17 cellular contexts compared by ENCODE assay signal in genomic region chr10:132596742-132597279, GRCh38. TPM values are rescaled to one million over a fixed set of nuclear protein-coding genes. Genes with fewer than 3 reads are reported as not detected.
DNase-seq lines count a peak whose midpoint lies in the region; ATAC-seq, FAIRE-seq and TF ChIP-seq lines count a peak whose summit lies in the region.
"Had no signal": no experiment of that assay in that cellular context is flagged by ENCODE, and none has a peak within 500 bp of the region (broad histone marks: within the 10 kb centered on the region; RNA-seq: fewer than 3 reads in every experiment).

No MANE protein-coding gene starts in this region.

- H3K4me2 ChIP-seq in GM12878 (ENCODE audit: control insufficient read depth, insufficient read depth) (no peak overlapping the region), mesenchymal stem cell (ENCODE audit: low read length, poor library complexity, severe bottlenecking) (no peak overlapping the region)

- no peak overlapping the region for H2BK12ac ChIP-seq in mesenchymal stem cell (ENCODE audit: low read length in 2 of 2)

- H2AK5ac ChIP-seq in mesenchymal stem cell (ENCODE audit: low read length, severe bottlenecking), result no peak overlapping the region

- no peak overlapping the region for H4K8ac ChIP-seq in mesenchymal stem cell (ENCODE audit: low read length)

- POLR2A ChIA-PET in GM12878 (lab: Charles Lee), result interaction anchor here (0.7 kb wide), 2 partner anchors 25 to 58 kb away, joined by 3 to 4 read pairs; no protein-coding TSS in a partner anchor
- POLR2A ChIA-PET in RWPE1 (lab: Yijun Ruan, JAX; ENCODE audit: low non-redundant PET), result no interaction called here

- H4K91ac ChIP-seq in mesenchymal stem cell (ENCODE audit: low read length), result peak overlapping the region; percentile 12

- H3K27ac ChIP-seq in GM12878 (ENCODE audit: control insufficient read depth, insufficient read depth) (no peak overlapping the region), mesenchymal stem cell (ENCODE audit: low read length, poor library complexity, severe bottlenecking) (no peak overlapping the region), spleen (no peak overlapping the region), RWPE1 (no peak overlapping the region)

- TF ChIP-seq EP300 in GM12878 (IDR thresholded peaks at IDR 0.05; ENCODE audit: borderline replicate concordance in 1 of 2, control insufficient read depth in 1 of 2, low read depth in 2 of 2, low read length in 2 of 2), result no peak

- peaks cover 42% of the 10 kb centered on the region for H3K79me1 ChIP-seq in mesenchymal stem cell (replicated peaks; ENCODE audit: low read length, poor library complexity, severe bottlenecking)

- intact Hi-C loops in GM12878 (cut with micrococcal nuclease; ENCODE audit: unreplicated experiment) (no loop called here), spleen (cut with DNase I; ENCODE audit: low total_unique reads) (no loop called here)

- no peak overlapping the region for H3K4me3 ChIP-seq in GM12878
- no peak overlapping the region for H3K4me3 ChIP-seq in mesenchymal stem cell (ENCODE audit: insufficient read depth in 1 of 2, low read depth in 1 of 2, low read length in 2 of 2)
- H3K4me3 ChIP-seq in spleen, result no peak overlapping the region
- H3K4me3 ChIP-seq: MG63 had no signal

- ATAC-seq in GM12878, result no peak

- TF ChIP-seq POLR2A in GM12891 (IDR thresholded peaks at IDR 0.05; ENCODE audit: low read depth, low read length) (no peak), GM12878 (IDR thresholded peaks at IDR 0.05; ENCODE audit: low read depth, low read length) (no peak), spleen (IDR thresholded peaks at IDR 0.05) (no peak)

- H3K9me3 ChIP-seq in GM12878 (replicated peaks; ENCODE audit: control insufficient read depth, insufficient read depth, low read length), result peaks cover 11% of the 10 kb centered on the region; the same call in 2 of the 3 replicates
- H3K9me3 ChIP-seq in mesenchymal stem cell (ENCODE audit: control insufficient read depth, low read length), result peaks cover 12% of the 10 kb centered on the region
- peaks cover 0 to 26% (median 22%) of the 10 kb centered on the region in 8 donors for H3K9me3 ChIP-seq in spleen

- H2BK120ac ChIP-seq in mesenchymal stem cell (ENCODE audit: low read depth, low read length), result no peak overlapping the region

- BruUV-seq in GM12878 (replicated peaks; lab: Mats Ljungman, UMichigan), result no TSS peak

- CTCF ChIA-PET in GM12878 (lab: Yijun Ruan, JAX), result no interaction called here
- CTCF ChIA-PET in RWPE1 (lab: Yijun Ruan, JAX), result no interaction called here

- RAD21 ChIA-PET in GM12878 (lab: Charles Lee; ENCODE audit: unreplicated experiment), result interaction anchor here (1.2 to 1.4 kb wide), 2 partner anchors 25 to 138 kb away, joined by 4 to 5 read pairs; no protein-coding TSS in a partner anchor

- TF ChIP-seq CTCF in GM12878 (IDR thresholded peaks at IDR 0.05 in 2 of 3, conservative IDR thresholded peaks at IDR 0.05 in 1 of 3; ENCODE audit: control insufficient read depth in 2 of 3, extremely low read depth in 1 of 3, insufficient read depth in 1 of 3, low read depth in 3 of 3, low read length in 3 of 3), result no peak
- TF ChIP-seq CTCF in spleen (IDR thresholded peaks at IDR 0.05 in 8 of 11, conservative IDR thresholded peaks at IDR 0.05 in 3 of 11), result no peak
- TF ChIP-seq CTCF in RWPE1 (conservative IDR thresholded peaks at IDR 0.05; ENCODE audit: low read depth), result no peak

- no peaks in the 10 kb centered on the region for H3K36me3 ChIP-seq in GM12878 (ENCODE audit: control insufficient read depth in 2 of 2, insufficient read depth in 2 of 2, low read length in 1 of 2)
- peaks cover 0 to 4% of the 10 kb centered on the region in 2 experiments for H3K36me3 ChIP-seq in mesenchymal stem cell (ENCODE audit: control insufficient read depth in 1 of 2, insufficient read depth in 2 of 2, low read depth in 1 of 2, low read length in 2 of 2)
- peaks cover 0 to 7% (median 0%) of the 10 kb centered on the region in 6 donors for H3K36me3 ChIP-seq in spleen
- H3K36me3 ChIP-seq: MG63 had no signal

- H4K20me1 ChIP-seq in GM12878 (ENCODE audit: control insufficient read depth, insufficient read depth), result no peaks in the 10 kb centered on the region

- H2BK5ac ChIP-seq in mesenchymal stem cell (ENCODE audit: low read depth, low read length, poor library complexity, severe bottlenecking), result no peak overlapping the region

- no peak overlapping the region for H2BK15ac ChIP-seq in mesenchymal stem cell (ENCODE audit: low read depth, poor library complexity, severe bottlenecking)

- peak; percentile 68 for FAIRE-seq in GM12891 (lab: Jason Lieb, UNC)
- no peak for FAIRE-seq in GM12878 (lab: Jason Lieb, UNC)
- FAIRE-seq: G401.6, GM19239 had no signal

- peaks cover 13% of the 10 kb centered on the region for H3K79me2 ChIP-seq in GM12878 (ENCODE audit: control insufficient read depth, insufficient read depth, low read length)

- no peak overlapping the region for H3K4ac ChIP-seq in mesenchymal stem cell (ENCODE audit: low read depth in 1 of 2, low read length in 2 of 2)

- H3K23ac ChIP-seq in mesenchymal stem cell (ENCODE audit: low read length in 2 of 2), result no peak overlapping the region

- TF ChIP-seq RAD21 in GM12878 (IDR thresholded peaks at IDR 0.05; ENCODE audit: insufficient read depth, low read depth, low read length), result no peak

- 83% methylated on average over 19 of the region's 21 CpGs for WGBS in GM12878 (ENCODE audit: insufficient coverage, insufficient replicate concordance, low lambda C conversion rate, missing lambda C conversion rate)
- WGBS in mesenchymal stem cell, result 89% methylated on average over 19 of the region's 21 CpGs
- 74 to 97% (median 95%) methylated on average over 12 to 21 of the region's 21 CpGs for WGBS in spleen, 5 donors

- no peak overlapping the region for H3K18ac ChIP-seq in mesenchymal stem cell (ENCODE audit: low read depth in 1 of 2, low read length in 2 of 2)

- SMC1A ChIA-PET in GM12878 (lab: Charles Lee; ENCODE audit: uncharacterized antibody, unreplicated experiment), result interaction anchor here (0.7 to 1.1 kb wide), 2 partner anchors 22 to 56 kb away, joined by 3 to 5 read pairs; no protein-coding TSS in a partner anchor

- in situ Hi-C loops in GM12878 (cut with MboI), result no loop called here

- H3K27me3 ChIP-seq in GM12878 (replicated peaks in 1 of 2; ENCODE audit: control insufficient read depth in 2 of 2, insufficient read depth in 2 of 2, low read length in 1 of 2) (no peaks in the 10 kb centered on the region), mesenchymal stem cell (ENCODE audit: control insufficient read depth in 1 of 2, insufficient read depth in 1 of 2, low read length in 2 of 2) (no peaks in the 10 kb centered on the region), spleen (replicated peaks in 1 of 7) (no peaks in the 10 kb centered on the region)
- H3K27me3 ChIP-seq: MG63 had no signal

- DNase-seq in GM12891 (ENCODE audit: insufficient read length, low spot score), result no peak
- no peak for DNase-seq in GM12878 (ENCODE audit: low read depth, low spot score)
- no peak for DNase-seq in mesenchymal stem cell
- DNase-seq in spleen, result peak; percentile 58
- no peak for DNase-seq in RWPE1 (ENCODE audit: low spot score)
- DNase-seq in SK-N-DZ (ENCODE audit: low spot score), result no peak
- DNase-seq in activated CD8-positive, alpha-beta memory T cell treated with anti-CD3 and anti-CD28 coated beads, Interleukin-2, amount 50 U/mL, for 4 hours, result no peak
- DNase-seq: CD4-positive, alpha-beta memory T cell; GOT3; MG63; NCI-H1417; NCI-H1694 treated with DMSO at 0.1 percent for 48 hours; NCI-H446; NCI-H526; Right ventricle myocardium superior had no signal

- peak overlapping the region in 1 of 2 experiments; percentile 1 for H3K14ac ChIP-seq in mesenchymal stem cell (ENCODE audit: low read length in 2 of 2)

- H2AFZ ChIP-seq in GM12878 (ENCODE audit: control insufficient read depth, low read depth, low read length) (no peak overlapping the region), mesenchymal stem cell (ENCODE audit: low read depth, low read length) (no peak overlapping the region)

- H3K9ac ChIP-seq in GM12878 (ENCODE audit: control insufficient read depth, insufficient read depth, low read length) (no peak overlapping the region), mesenchymal stem cell (ENCODE audit: low read length) (no peak overlapping the region)

- H3K4me1 ChIP-seq in GM12878 (ENCODE audit: control insufficient read depth, insufficient read depth, low read length), result peaks cover 19% of the 10 kb centered on the region
- H3K4me1 ChIP-seq in mesenchymal stem cell (ENCODE audit: control insufficient read depth, insufficient read depth, low read depth, low read length), result peaks cover 18% of the 10 kb centered on the region
- peaks cover 15 to 67% (median 42%) of the 10 kb centered on the region in 6 donors for H3K4me1 ChIP-seq in spleen

TF ChIP-seq in GM12891, 5 proteins besides CTCF, POLR2A, EP300 and RAD21 (continues in another document):
- TF ChIP-seq PAX5 (IDR thresholded peaks at IDR 0.05; ENCODE audit: insufficient read depth, low read length, severe bottlenecking), result no peak
- no peak for TF ChIP-seq SPI1 (IDR thresholded peaks at IDR 0.05; ENCODE audit: low read depth, low read length)

TF ChIP-seq in GM12878, 131 proteins besides CTCF, POLR2A, EP300 and RAD21 (continues in another document):
- TF ChIP-seq BRCA1 (IDR thresholded peaks at IDR 0.05; ENCODE audit: low read depth, low read length), result no peak

RNA-seq across cellular contexts. Expression of gene INPP5A, which starts 59.2 kb away (rescaled TPM):
- polyA plus RNA-seq in GM12891 (2012; ENCODE audit: low read depth, missing spikeins), result 4.0 TPM
- 48.1 and 49.5 TPM in 2 replicates for total RNA-seq in GM12878 (2013; cell fraction: nucleolus; rRNA removed)
- 9.3 and 12.8 TPM in 2 replicates for total RNA-seq in GM12878 (2014; rRNA removed)
- total RNA-seq in GM12878 (2014; rRNA removed; fragmentation: Illumina TruSeq; extraction: Trizol), result 7.8 and 8.8 TPM in 2 replicates
- total RNA-seq in GM12878 (2021), result 13.3 and 15.0 TPM in 2 replicates
- polyA plus RNA-seq in GM12878 (2011; ENCODE audit: low read depth), result 2.9 TPM
- 12.3 and 14.7 TPM in 2 replicates for polyA plus RNA-seq in GM12878 (2011; rRNA removed)
- polyA plus RNA-seq in GM12878 (2011; cell fraction: cytosol; rRNA removed), result 11.5 and 13.5 TPM in 2 replicates
- polyA plus RNA-seq in GM12878 (2011; cell fraction: nucleus; rRNA removed), result 22.4 and 29.0 TPM in 2 replicates
- polyA plus RNA-seq in GM12878 (2012), result 3.6 and 5.4 TPM in 2 replicates
- 4.8 and 4.9 TPM in 2 replicates for polyA plus RNA-seq in GM12878 (2014; fragmentation: Illumina TruSeq; extraction: Trizol)
- polyA plus RNA-seq in GM12878 (2014; fragmentation: Nextera tagmentation; extraction: Ambion mirVana), result 1 to 10 TPM in 1 of 2 experiments, under 1 TPM in 1; 0.52 to 1.7 TPM
- polyA plus RNA-seq in GM12878 (2014; rRNA removed), result 8.0 and 9.0 TPM in 2 replicates
- polyA plus RNA-seq in GM12878 (2016; fragmentation: Nextera tagmentation; extraction: Ambion mirVana), result under 1 TPM; 0.69 to 0.74 TPM
- polyA minus RNA-seq in GM12878 (2011; rRNA and poly(A)+ RNA removed), result 18.4 and 20.3 TPM in 2 replicates
- 8.1 and 10.2 TPM in 2 replicates for polyA minus RNA-seq in GM12878 (2011; cell fraction: cytosol; rRNA and poly(A)+ RNA removed)
- polyA minus RNA-seq in GM12878 (2011; cell fraction: nucleus; rRNA and poly(A)+ RNA removed), result 27.4 and 28.0 TPM in 2 replicates
- polyA plus RNA-seq in mesenchymal stem cell (2013, experiment 1 of 2), result 31.4 TPM
- polyA plus RNA-seq in mesenchymal stem cell (2013, experiment 2 of 2), result 32.2 TPM
- total RNA-seq in spleen, result 10 to 100 TPM; 24.7 to 41.3 (median 33.7) TPM
- polyA plus RNA-seq in spleen, result 10 to 100 TPM; 11.1 to 16.5 (median 11.7) TPM
- polyA plus RNA-seq in SK-N-DZ (2014; cell fraction: cytosol; rRNA removed), result 23.6 and 25.3 TPM in 2 replicates
- polyA plus RNA-seq in SK-N-DZ (2014; cell fraction: nucleus; rRNA removed), result 13.8 and 15.2 TPM in 2 replicates
